Comparison of ENCODE assay signal across 6 cellular contexts in the genomic region with DNA sequence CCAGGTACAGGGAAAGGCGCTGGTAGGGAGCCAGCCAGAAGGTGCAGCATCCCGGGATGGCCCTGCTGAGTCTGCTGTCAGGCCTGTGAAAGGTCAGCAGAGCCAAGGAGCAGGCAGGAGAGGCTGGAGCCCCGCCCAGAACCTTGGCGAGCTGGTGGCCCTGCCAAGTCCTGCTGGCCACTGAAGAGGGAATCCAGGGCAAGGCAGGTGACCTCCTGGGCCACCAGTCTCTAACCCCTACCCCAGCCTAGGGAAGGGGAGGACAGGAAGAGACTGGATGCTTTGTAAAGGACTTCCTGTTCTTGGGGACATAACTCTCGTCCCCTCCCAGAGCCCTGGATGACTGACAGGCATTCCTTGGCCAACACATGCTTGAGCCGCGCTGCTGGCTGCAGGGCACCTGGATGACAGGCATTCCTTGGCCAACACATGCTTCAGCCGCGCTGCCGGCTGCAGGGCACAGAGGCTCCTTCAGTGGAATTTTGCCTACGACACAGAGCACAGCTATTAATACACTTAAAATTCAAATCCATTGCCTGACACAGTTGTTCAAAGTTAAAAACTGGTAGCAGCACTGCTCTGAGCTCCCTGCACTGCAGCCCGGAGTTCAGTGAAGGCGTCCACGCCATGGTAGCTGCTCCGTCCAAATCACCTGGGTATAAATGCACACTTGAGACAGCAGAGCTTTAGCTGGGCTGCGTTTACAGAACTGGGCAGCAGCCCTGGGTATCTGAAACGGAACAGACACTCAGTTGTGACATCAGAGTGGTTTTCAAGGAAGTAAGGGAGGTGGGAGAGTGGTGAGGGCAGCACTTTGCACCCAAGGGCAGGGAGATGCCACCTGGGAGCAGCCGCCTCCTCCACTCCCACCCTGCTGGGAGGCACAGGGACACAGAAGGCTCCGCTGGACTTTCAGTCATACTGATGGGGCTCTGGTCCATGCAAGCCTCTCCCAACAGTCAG. TPM values are rescaled to one million over a fixed set of nuclear protein-coding genes. Genes with fewer than 3 reads are reported as not detected.
DNase-seq lines count a peak whose midpoint lies in the region; ATAC-seq and TF ChIP-seq lines count a peak whose summit lies in the region.

No MANE protein-coding gene starts in this region.

- H3K27ac ChIP-seq in colonic mucosa, result peak overlapping the region; percentile 17

- peaks cover 12% of the 10 kb centered on the region for H3K4me1 Mint-ChIP-seq in T-helper 2 cell treated with Interferon-gamma antibody and Interleukin-4, amounts not matched to agents 5 μg/mL and 100 μg/mL, for 36 hours (ENCODE audit: low read depth)
- peaks cover 26% of the 10 kb centered on the region for H3K4me1 Mint-ChIP-seq in stimulated activated effector memory CD8-positive, alpha-beta T cell treated with anti-CD3 and anti-CD28 coated beads, Interleukin-12 subunit alpha, Interleukin-12 subunit beta, amount 100 ng/mL, for 72 hours

- peaks cover 18% of the 10 kb centered on the region for H3K4me1 ChIP-seq in colonic mucosa

- H3K4me3 ChIP-seq in colonic mucosa, result peak overlapping the region; percentile 95

- H3K27me3 Mint-ChIP-seq in T-helper 2 cell treated with Interferon-gamma antibody and Interleukin-4, amounts not matched to agents 5 μg/mL and 100 μg/mL, for 36 hours (ENCODE audit: low read depth), result no peaks in the 10 kb centered on the region

- H3K36me3 Mint-ChIP-seq in T-helper 2 cell treated with Interferon-gamma antibody and Interleukin-4, amounts not matched to agents 5 μg/mL and 100 μg/mL, for 36 hours (ENCODE audit: low read depth), result peaks cover 15% of the 10 kb centered on the region
- H3K36me3 Mint-ChIP-seq in stimulated activated effector memory CD8-positive, alpha-beta T cell treated with anti-CD3 and anti-CD28 coated beads, Interleukin-12 subunit alpha, Interleukin-12 subunit beta, amount 100 ng/mL, for 72 hours, result peaks cover 49% of the 10 kb centered on the region

- H3K4me3 Mint-ChIP-seq in T-helper 2 cell treated with Interferon-gamma antibody and Interleukin-4, amounts not matched to agents 5 μg/mL and 100 μg/mL, for 36 hours, result peak overlapping the region; percentile 79
- peak overlapping the region; percentile 69 for H3K4me3 Mint-ChIP-seq in stimulated activated effector memory CD8-positive, alpha-beta T cell treated with anti-CD3 and anti-CD28 coated beads, Interleukin-12 subunit alpha, Interleukin-12 subunit beta, amount 100 ng/mL, for 72 hours

- H3K27ac Mint-ChIP-seq in T-helper 2 cell treated with Interferon-gamma antibody and Interleukin-4, amounts not matched to agents 5 μg/mL and 100 μg/mL, for 36 hours, result peak overlapping the region; percentile 65
- peak overlapping the region; percentile 84 for H3K27ac Mint-ChIP-seq in stimulated activated effector memory CD8-positive, alpha-beta T cell treated with anti-CD3 and anti-CD28 coated beads, Interleukin-12 subunit alpha, Interleukin-12 subunit beta, amount 100 ng/mL, for 72 hours

- no peak for TF ChIP-seq CTCF in colonic mucosa (IDR thresholded peaks at IDR 0.05)

- intact Hi-C loops in colonic mucosa (cut with DNase I), result no loop called here

- peak overlapping the region; percentile 30 to 76 for H3K9ac ChIP-seq in colonic mucosa (ENCODE audit: low read depth in 2 of 2, low read length in 2 of 2)

- H3K36me3 ChIP-seq in colonic mucosa, result peaks cover 3% of the 10 kb centered on the region

- H3K9me3 Mint-ChIP-seq in T-helper 2 cell treated with Interferon-gamma antibody and Interleukin-4, amounts not matched to agents 5 μg/mL and 100 μg/mL, for 36 hours, result no peaks in the 10 kb centered on the region
- no peaks in the 10 kb centered on the region for H3K9me3 Mint-ChIP-seq in stimulated activated effector memory CD8-positive, alpha-beta T cell treated with anti-CD3 and anti-CD28 coated beads, Interleukin-12 subunit alpha, Interleukin-12 subunit beta, amount 100 ng/mL, for 72 hours

- ATAC-seq in stimulated activated effector memory CD8-positive, alpha-beta T cell treated with anti-CD3 and anti-CD28 coated beads, Interleukin-12 subunit alpha, Interleukin-12 subunit beta, amount 100 ng/mL, for 72 hours, result no peak

- no peaks in the 10 kb centered on the region for H3K27me3 ChIP-seq in colonic mucosa

- no peaks in the 10 kb centered on the region for H3K9me3 ChIP-seq in colonic mucosa

- no peak for DNase-seq in T-helper 2 cell treated with Interferon-gamma antibody and Interleukin-4, amounts not matched to agents 5 μg/mL and 100 μg/mL, for 36 hours (ENCODE audit: low spot score)
- no peak for DNase-seq in T-helper 2 cell
- no peak for DNase-seq in colonic mucosa
- DNase-seq in stimulated activated effector memory CD8-positive, alpha-beta T cell treated with anti-CD3 and anti-CD28 coated beads, Interleukin-12 subunit alpha, Interleukin-12 subunit beta, amount 100 ng/mL, for 72 hours (ENCODE audit: low spot score in 2 of 2), result no peak
- DNase-seq in NCI-H345 (lab: John Stamatoyannopoulos, UW), result no peak
- DNase-seq in DMS79 (lab: John Stamatoyannopoulos, UW), result no peak

RNA-seq across cellular contexts. Expression of gene BRICD5, which starts 2.0 kb away (rescaled TPM):
- 10 to 100 TPM in 1 of 2 donors, 1 to 10 TPM in 1; 7.7 to 15.2 TPM for total RNA-seq in colonic mucosa

RNA-seq across cellular contexts. Expression of gene PGP, which starts 2.0 kb away (rescaled TPM):
- 10 to 100 TPM; 17.1 to 37.3 TPM for total RNA-seq in colonic mucosa

RNA-seq across cellular contexts. Expression of gene MLST8, which starts 7.4 kb away (rescaled TPM):
- 10 to 100 TPM; 26.5 to 53.5 TPM for total RNA-seq in colonic mucosa

RNA-seq across cellular contexts. Expression of gene E4F1, which starts 10.7 kb away (rescaled TPM):
- total RNA-seq in colonic mucosa, result 10 to 100 TPM; 19.9 to 37.4 TPM

RNA-seq across cellular contexts. Expression of gene CASKIN1, which starts 16.2 kb away (rescaled TPM):
- total RNA-seq in colonic mucosa, result under 1 TPM; 0.07 to 0.27 TPM
